ENCODE assay signal across 8 cellular contexts in genomic region chr20:62405981-62406513, GRCh38. TPM values are rescaled to one million over a fixed set of nuclear protein-coding genes. Genes with fewer than 3 reads are reported as not detected.
DNase-seq lines count a peak whose midpoint lies in the region; ATAC-seq and TF ChIP-seq lines count a peak whose summit lies in the region.

No MANE protein-coding gene starts in this region.

- WGBS in mesodermal cell (ENCODE audit: insufficient coverage in 2 of 2), 2 experiments: 78 to 89% methylated on average over 10 of the region's 10 CpGs

- H3K4me3 ChIP-seq in breast epithelium: peak overlapping the region; percentile 65 to 91 (median 65)
- peak overlapping the region; percentile 49 for H3K4me3 ChIP-seq in mesodermal cell (ENCODE audit: extremely low read depth, insufficient read depth, low read length, poor library complexity, severe bottlenecking)
- H3K4me3 ChIP-seq in uterus: peak overlapping the region; percentile 45 to 65

- no peak for TF ChIP-seq CTCF in breast epithelium (IDR thresholded peaks at IDR 0.05)
- no peak for TF ChIP-seq CTCF in uterus (IDR thresholded peaks at IDR 0.05)

- H3K27me3 ChIP-seq in breast epithelium: no peaks in the 10 kb centered on the region
- H3K27me3 ChIP-seq in uterus: no peaks in the 10 kb centered on the region

- H3K4me1 Mint-ChIP-seq in activated naive CD4-positive, alpha-beta T cell treated with anti-CD3 and anti-CD28 coated beads, Interleukin-2, amount 50 U/mL, for 24 hours: peaks cover 25% of the 10 kb centered on the region

- in situ Hi-C loops in G401 (cut with HindIII; ENCODE audit: low sequenced_read_pairs): no loop called here

- no peaks in the 10 kb centered on the region for H3K36me3 Mint-ChIP-seq in activated naive CD4-positive, alpha-beta T cell treated with anti-CD3 and anti-CD28 coated beads, Interleukin-2, amount 50 U/mL, for 24 hours

- H3K27ac ChIP-seq in breast epithelium (peak overlapping the region; percentile 62 to 84), mesodermal cell (ENCODE audit: low read depth, low read length, severe bottlenecking) (no peak overlapping the region), uterus (peak overlapping the region in 1 of 2 donors; percentile 73)

- peak overlapping the region; percentile 1 for H3K27ac Mint-ChIP-seq in activated naive CD4-positive, alpha-beta T cell treated with anti-CD3 and anti-CD28 coated beads, Interleukin-2, amount 50 U/mL, for 24 hours

- H3K4me1 ChIP-seq in breast epithelium (peaks cover 11 to 32% of the 10 kb centered on the region in 2 donors), mesodermal cell (ENCODE audit: control insufficient read depth, insufficient read depth, low read length, poor library complexity, severe bottlenecking) (no peaks in the 10 kb centered on the region), uterus (peaks cover 0 to 28% of the 10 kb centered on the region in 2 donors)

- no peak for ATAC-seq in GM21423 (IDR thresholded peaks at IDR 0.05; ENCODE audit: unreplicated experiment)

- H3K9me3 Mint-ChIP-seq in activated naive CD4-positive, alpha-beta T cell treated with anti-CD3 and anti-CD28 coated beads, Interleukin-2, amount 50 U/mL, for 24 hours: no peaks in the 10 kb centered on the region

- DNase-seq in activated naive CD4-positive, alpha-beta T cell treated with anti-CD3 and anti-CD28 coated beads, Interleukin-2, amount 50 U/mL, for 16 hours: no peak
- DNase-seq in breast epithelium (ENCODE audit: low spot score in 2 of 2): no peak
- no peak for DNase-seq in uterus
- DNase-seq in G401 (ENCODE audit: low spot score): no peak
- DNase-seq in NCI-H774 (lab: John Stamatoyannopoulos, UW): no peak

- H3K9me3 ChIP-seq in breast epithelium (no peaks in the 10 kb centered on the region), mesodermal cell (ENCODE audit: control insufficient read depth, low read length) (no peaks in the 10 kb centered on the region), uterus (no peaks in the 10 kb centered on the region)

- H3K4me3 Mint-ChIP-seq in activated naive CD4-positive, alpha-beta T cell treated with anti-CD3 and anti-CD28 coated beads, Interleukin-2, amount 50 U/mL, for 24 hours: peak overlapping the region; percentile 72

- no peaks in the 10 kb centered on the region for H3K36me3 ChIP-seq in breast epithelium
- no peaks in the 10 kb centered on the region for H3K36me3 ChIP-seq in mesodermal cell (ENCODE audit: control insufficient read depth, insufficient read depth, low read length)
- no peaks in the 10 kb centered on the region for H3K36me3 ChIP-seq in uterus

- intact Hi-C loops in breast epithelium (cut with DNase I; ENCODE audit: low total_unique reads): no loop called here
- intact Hi-C loops in uterus (cut with DNase I; ENCODE audit: low total_unique reads): loop anchor here (10.0 kb wide), 1 partner anchor 399 kb away; the partner anchor contains the start of gene OGFR

- TF ChIP-seq POLR2A in breast epithelium (IDR thresholded peaks at IDR 0.05) (no peak), uterus (IDR thresholded peaks at IDR 0.05) (no peak)

- no peaks in the 10 kb centered on the region for H3K27me3 Mint-ChIP-seq in activated naive CD4-positive, alpha-beta T cell treated with anti-CD3 and anti-CD28 coated beads, Interleukin-2, amount 50 U/mL, for 24 hours

RNA-seq across cellular contexts. Expression of gene CABLES2, which starts 1.0 kb away (rescaled TPM):
- 1 to 10 TPM; 1.8 to 3.2 (median 2.9) TPM for total RNA-seq in breast epithelium
- polyA plus RNA-seq in mesodermal cell (2013, experiment 1 of 2): 7.6 TPM
- 7.3 TPM for polyA plus RNA-seq in mesodermal cell (2013, experiment 2 of 2)
- total RNA-seq in uterus: 10 to 100 TPM in 1 of 4 donors, 1 to 10 TPM in 2, under 1 TPM in 1; 0.29 to 10.6 (median 2.6) TPM
- total RNA-seq in G401 (2014; rRNA removed; shearing (Covaris generic)): 4.2 and 7.2 TPM in 2 replicates

RNA-seq across cellular contexts. Expression of gene RPS21, which starts 19.1 kb away (rescaled TPM):
- total RNA-seq in breast epithelium (1,000 to 10,000 TPM; 1,723 to 3,116 (median 2,974) TPM), uterus (over 10,000 TPM in 1 of 4 donors, 1,000 to 10,000 TPM in 3; 1,151 to 14,756 (median 1,928) TPM)
- 1,486 TPM for polyA plus RNA-seq in mesodermal cell (2013, experiment 1 of 2)
- 1,451 TPM for polyA plus RNA-seq in mesodermal cell (2013, experiment 2 of 2)
- total RNA-seq in G401 (2014; rRNA removed; shearing (Covaris generic)): 1,245 and 1,753 TPM in 2 replicates

RNA-seq across cellular contexts. Expression of gene RBBP8NL, which starts 21.3 kb away (rescaled TPM):
- total RNA-seq in breast epithelium (1 to 10 TPM in 2 of 3 donors, not detected in 1; 2.0 to 4.0 TPM), uterus (under 1 TPM in 1 of 4 donors, not detected in 3; 0.35 TPM)
- polyA plus RNA-seq in mesodermal cell (2013, experiment 1 of 2): not detected
- polyA plus RNA-seq in mesodermal cell (2013, experiment 2 of 2): not detected
- not detected in 2 replicates for total RNA-seq in G401 (2014; rRNA removed; shearing (Covaris generic))

RNA-seq across cellular contexts. Expression of gene LAMA5, which starts 38.9 kb away (rescaled TPM):
- total RNA-seq in breast epithelium (100 to 1,000 TPM in 1 of 3 donors, 10 to 100 TPM in 2; 16.6 to 114 (median 53.3) TPM), uterus (100 to 1,000 TPM in 2 of 4 donors, 10 to 100 TPM in 2; 50.6 to 375 (median 90.8) TPM)
- 124 TPM for polyA plus RNA-seq in mesodermal cell (2013, experiment 1 of 2)
- polyA plus RNA-seq in mesodermal cell (2013, experiment 2 of 2): 105 TPM
- 21.6 and 28.3 TPM in 2 replicates for total RNA-seq in G401 (2014; rRNA removed; shearing (Covaris generic))
